ENCODE assay signal across 30 cellular contexts in genomic region chr12:14010989-14011388, GRCh38. TPM values are rescaled to one million over a fixed set of nuclear protein-coding genes. Genes with fewer than 3 reads are reported as not detected.
"Had no signal": no experiment of that assay in that cellular context is flagged by ENCODE, and none has a peak within 500 bp of the region (broad histone marks: within the 10 kb centered on the region; RNA-seq: fewer than 3 reads in every experiment).

No MANE protein-coding gene starts in this region.

- H3K4me3 ChIP-seq: neural progenitor cell, ovary, psoas muscle, skin epidermis, smooth muscle cell, spleen, suprapubic skin, testis, tibial artery, transverse colon, upper lobe of right lung, uterus had no signal

- H3K4me1 ChIP-seq: neural progenitor cell, parathyroid adenoma, psoas muscle, spleen, suprapubic skin, testis, tibial artery, transverse colon, upper lobe of right lung, uterus had no signal

- ATAC-seq: natural killer cell; psoas muscle; right cardiac atrium; sciatic nerve; stimulated activated memory B cell treated with anti-CD40 and anti-IgM and Interleukin-4, amounts not matched to agents 10 μg/mL and 1 μg/mL and 100 μg/mL, for 72 hours; stimulated activated naive CD8-positive, alpha-beta T cell treated with anti-CD3 and anti-CD28 coated beads, Interleukin-15, amount 100 ng/mL, for 72 hours; stimulated activated naive CD8-positive, alpha-beta T cell treated with anti-CD3 and anti-CD28 coated beads, Interleukin-15, Interleukin-2, amounts not matched to agents 100 U/mL and 50 U/mL, for 24 hours; upper lobe of right lung had no signal

- H3K9me3 ChIP-seq: ovary, psoas muscle, suprapubic skin, testis, tibial artery, uterus had no signal

- H3K27ac ChIP-seq: neural progenitor cell, ovary, parathyroid adenoma, psoas muscle, skin epidermis, spleen, suprapubic skin, testis, tibial artery, transverse colon, upper lobe of right lung, uterus had no signal

- H3K36me3 ChIP-seq: neural progenitor cell, ovary, spleen, suprapubic skin, tibial artery, transverse colon, upper lobe of right lung, uterus had no signal

- H3K27me3 ChIP-seq: neural progenitor cell, ovary, suprapubic skin, testis, tibial artery, transverse colon, upper lobe of right lung, uterus had no signal

- DNase-seq: natural killer cell; occipital lobe; ovary; posterior cingulate gyrus; psoas muscle; right cardiac atrium; spleen; stimulated activated CD4-positive, alpha-beta T cell treated with anti-CD3 and anti-CD28 coated beads, Interleukin-12 subunit alpha, Interleukin-12 subunit beta, amount 100 ng/mL, for 4 hours; stimulated activated CD4-positive, alpha-beta T cell treated with anti-CD3 and anti-CD28 coated beads, Interleukin-1b, Interleukin-23, amount 100 ng/mL, for 48 hours; stimulated activated CD4-positive, alpha-beta T cell treated with anti-CD3 and anti-CD28 coated beads, Interleukin-4, amount 100 ng/mL, for 1 hour; stimulated activated CD4-positive, alpha-beta T cell treated with anti-CD3 and anti-CD28 coated beads, Interleukin-4, amount 100 ng/mL, for 4 hours; stimulated activated CD8-positive, alpha-beta memory T cell treated with anti-CD3 and anti-CD28 coated beads, Interleukin-4, amount 100 ng/mL, for 48 hours; stimulated activated naive CD4-positive, alpha-beta T cell; stimulated activated naive CD8-positive, alpha-beta T cell treated with anti-CD3 and anti-CD28 coated beads, Interleukin-15, amount 100 ng/mL, for 72 hours; stimulated activated naive CD8-positive, alpha-beta T cell treated with anti-CD3 and anti-CD28 coated beads, Interleukin-15, Interleukin-2, amounts not matched to agents 100 U/mL and 50 U/mL, for 24 hours; substantia nigra; testis; tibial artery; transverse colon; upper lobe of right lung; uterus had no signal

RNA-seq across cellular contexts. Expression of gene GRIN2B, which starts 29.6 kb away (rescaled TPM):
- total RNA-seq: natural killer cell, osteoblast, progenitor cell of endocrine pancreas, psoas muscle, smooth muscle cell had no signal
